20 cellular contexts compared by ENCODE assay signal in genomic region chr19:7059977-7060376, GRCh38. TPM values are rescaled to one million over a fixed set of nuclear protein-coding genes. Genes with fewer than 3 reads are reported as not detected.
"Had no signal": no experiment of that assay in that cellular context is flagged by ENCODE, and none has a peak within 500 bp of the region (broad histone marks: within the 10 kb centered on the region; RNA-seq: fewer than 3 reads in every experiment).

No MANE protein-coding gene starts in this region.

RNA-seq across cellular contexts. Expression of gene MBD3L3, which starts 1.5 kb away (rescaled TPM):
- total RNA-seq: dermis blood vessel endothelial cell, dorsolateral prefrontal cortex, endodermal cell, esophagus mucosa, esophagus squamous epithelium, gastrocnemius medialis, glomerular endothelial cell, heart right ventricle, kidney epithelial cell, left cardiac atrium, left lung, left ventricle myocardium superior, lower leg skin, lower lobe of right lung, lung microvascular endothelial cell, mesenteric fat pad, mesothelial cell of epicardium, mucosa of descending colon, myocyte had no signal
- polyA plus RNA-seq: heart right ventricle, keratinocyte had no signal

RNA-seq across cellular contexts. Expression of gene MBD3L2, which starts 10.9 kb away (rescaled TPM):
- total RNA-seq: dermis blood vessel endothelial cell, dorsolateral prefrontal cortex, endodermal cell, esophagus mucosa, esophagus squamous epithelium, gastrocnemius medialis, glomerular endothelial cell, heart right ventricle, kidney epithelial cell, left cardiac atrium, left lung, left ventricle myocardium superior, lower leg skin, lower lobe of right lung, lung microvascular endothelial cell, mesenteric fat pad, mesothelial cell of epicardium, mucosa of descending colon, myocyte had no signal
- polyA plus RNA-seq: heart right ventricle, keratinocyte had no signal

RNA-seq across cellular contexts. Expression of gene MBD3L4, which starts 20.0 kb away (rescaled TPM):
- total RNA-seq: dermis blood vessel endothelial cell, dorsolateral prefrontal cortex, endodermal cell, esophagus mucosa, esophagus squamous epithelium, gastrocnemius medialis, glomerular endothelial cell, heart right ventricle, kidney epithelial cell, left cardiac atrium, left lung, left ventricle myocardium superior, lower leg skin, lower lobe of right lung, lung microvascular endothelial cell, mesenteric fat pad, mesothelial cell of epicardium, mucosa of descending colon, myocyte had no signal
- polyA plus RNA-seq: heart right ventricle, keratinocyte had no signal

RNA-seq across cellular contexts. Expression of gene MBD3L5, which starts 29.6 kb away (rescaled TPM):
- total RNA-seq: dermis blood vessel endothelial cell, dorsolateral prefrontal cortex, endodermal cell, esophagus mucosa, esophagus squamous epithelium, gastrocnemius medialis, glomerular endothelial cell, heart right ventricle, kidney epithelial cell, left cardiac atrium, left lung, left ventricle myocardium superior, lower leg skin, lower lobe of right lung, lung microvascular endothelial cell, mesenteric fat pad, mesothelial cell of epicardium, mucosa of descending colon, myocyte had no signal
- polyA plus RNA-seq: heart right ventricle, keratinocyte had no signal
